In the genomic region with DNA sequence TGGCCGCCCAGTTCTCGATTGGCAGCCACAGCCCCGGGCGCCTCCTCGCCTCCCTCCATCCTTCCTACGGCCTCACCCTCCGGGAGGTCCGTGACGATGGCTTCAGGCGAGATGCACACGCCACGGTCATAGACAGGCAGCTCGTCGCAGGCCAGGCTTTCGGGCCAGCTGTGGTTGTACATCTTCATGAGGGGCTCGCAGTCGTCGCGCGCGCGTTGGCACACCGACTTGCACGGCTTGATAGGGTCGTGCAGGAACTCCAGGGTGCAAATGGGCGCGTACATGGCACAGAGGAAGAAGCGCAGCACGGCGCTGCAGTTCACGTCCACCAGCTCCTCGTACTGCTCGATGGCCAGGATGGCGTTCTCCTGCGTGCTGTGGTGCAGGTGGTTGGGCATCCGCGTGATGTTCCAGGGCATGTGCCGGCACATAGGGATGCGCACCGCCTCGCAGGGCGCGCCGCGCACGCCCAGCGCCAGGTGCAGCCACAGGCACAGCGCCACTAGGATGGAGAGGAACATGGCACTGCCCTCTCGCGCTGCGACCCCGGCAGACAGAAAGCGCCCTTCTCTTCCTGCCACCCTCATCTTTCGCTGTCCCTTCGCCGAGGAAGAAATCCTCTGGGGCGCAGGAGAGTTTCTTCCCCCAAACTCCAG, we compare ENCODE assay signal across 8 cellular contexts. TPM values are rescaled to one million over a fixed set of nuclear protein-coding genes. Genes with fewer than 3 reads are reported as not detected.
DNase-seq lines count a peak whose midpoint lies in the region; ATAC-seq, FAIRE-seq and TF ChIP-seq lines count a peak whose summit lies in the region.

No MANE protein-coding gene starts in this region.

- DNase-seq in stimulated activated naive CD8-positive, alpha-beta T cell treated with anti-CD3 and anti-CD28 coated beads, Interleukin-15, Interleukin-2, amounts not matched to agents 100 U/mL and 50 U/mL, for 24 hours: no peak
- DNase-seq in body of pancreas: peak; percentile 21 to 53 (median 33)
- DNase-seq in lung (ENCODE audit: low spot score): no peak
- DNase-seq in urothelium cell line (ENCODE audit: low spot score): peak; percentile 36
- DNase-seq in AML-193 (lab: John Stamatoyannopoulos, UW): no peak
- DNase-seq in NCI-H446 treated with DMSO at 0.1 percent for 48 hours (lab: John Stamatoyannopoulos, UW): no peak

- H3K4me1 ChIP-seq in body of pancreas: peaks cover 26% of the 10 kb centered on the region
- H3K4me1 ChIP-seq in lung (ENCODE audit: control insufficient read depth in 2 of 2, insufficient read depth in 2 of 2, low read length in 2 of 2): peaks cover 0 to 8% of the 10 kb centered on the region in 2 donors

- H3K9me3 Mint-ChIP-seq in stimulated activated naive CD8-positive, alpha-beta T cell treated with anti-CD3 and anti-CD28 coated beads, Interleukin-15, Interleukin-2, amounts not matched to agents 100 ng/mL and 50 ng/mL, for 24 hours: no peaks in the 10 kb centered on the region

- FAIRE-seq in urothelium cell line (lab: Jason Lieb, UNC): peak; percentile 95

- H3K4me3 Mint-ChIP-seq in stimulated activated naive CD8-positive, alpha-beta T cell treated with anti-CD3 and anti-CD28 coated beads, Interleukin-15, Interleukin-2, amounts not matched to agents 100 ng/mL and 50 ng/mL, for 24 hours: peak overlapping the region; percentile 68

- peaks cover 75% of the 10 kb centered on the region for H3K27me3 Mint-ChIP-seq in stimulated activated naive CD8-positive, alpha-beta T cell treated with anti-CD3 and anti-CD28 coated beads, Interleukin-15, Interleukin-2, amounts not matched to agents 100 ng/mL and 50 ng/mL, for 24 hours

- peak in 1 of 3 donors; percentile 30 for TF ChIP-seq POLR2A in body of pancreas (IDR thresholded peaks at IDR 0.05)

- WGBS in body of pancreas, 2 donors: 6 to 13% methylated on average over 11 to 57 of the region's 57 CpGs
- WGBS in lung, 2 donors: 4 to 5% methylated on average over 53 to 57 of the region's 57 CpGs

- no peak for ATAC-seq in stimulated activated naive CD8-positive, alpha-beta T cell treated with anti-CD3 and anti-CD28 coated beads, Interleukin-15, Interleukin-2, amounts not matched to agents 100 U/mL and 50 U/mL, for 24 hours
- ATAC-seq in body of pancreas (peak; percentile 7), lung (ENCODE audit: insufficient read depth, low FRiP score) (peak; percentile 11), HG03520 (IDR thresholded peaks at IDR 0.05; ENCODE audit: unreplicated experiment) (no peak)

- H3K36me3 ChIP-seq in body of pancreas (replicated peaks in 1 of 2; ENCODE audit: insufficient read depth in 1 of 2, low read depth in 2 of 2) (no peaks in the 10 kb centered on the region), lung (ENCODE audit: control insufficient read depth in 2 of 2, insufficient read depth in 2 of 2, low read length in 2 of 2) (no peaks in the 10 kb centered on the region)

- no peak overlapping the region for H3K27ac Mint-ChIP-seq in stimulated activated naive CD8-positive, alpha-beta T cell treated with anti-CD3 and anti-CD28 coated beads, Interleukin-15, Interleukin-2, amounts not matched to agents 100 ng/mL and 50 ng/mL, for 24 hours

- H3K9me3 ChIP-seq in body of pancreas (no peaks in the 10 kb centered on the region), lung (ENCODE audit: control insufficient read depth in 2 of 2, insufficient read depth in 1 of 2, low read length in 1 of 2) (peaks cover 0 to 2% of the 10 kb centered on the region in 2 donors)

- peaks cover 19% of the 10 kb centered on the region for H3K4me1 Mint-ChIP-seq in stimulated activated naive CD8-positive, alpha-beta T cell treated with anti-CD3 and anti-CD28 coated beads, Interleukin-15, Interleukin-2, amounts not matched to agents 100 ng/mL and 50 ng/mL, for 24 hours (ENCODE audit: low read depth)

- H3K36me3 Mint-ChIP-seq in stimulated activated naive CD8-positive, alpha-beta T cell treated with anti-CD3 and anti-CD28 coated beads, Interleukin-15, Interleukin-2, amounts not matched to agents 100 ng/mL and 50 ng/mL, for 24 hours (ENCODE audit: low read depth): no peaks in the 10 kb centered on the region

- H3K27ac ChIP-seq in body of pancreas: peak overlapping the region in 3 of 4 donors; percentile 27 to 64 (median 36)
- peak overlapping the region in 1 of 2 donors; percentile 52 for H3K27ac ChIP-seq in lung (ENCODE audit: low read depth in 1 of 2, low read length in 1 of 2)

- TF ChIP-seq CTCF in body of pancreas (IDR thresholded peaks at IDR 0.05) (peak in 1 of 7 experiments; percentile 3), lung (IDR thresholded peaks at IDR 0.05; ENCODE audit: control extremely low read depth, extremely low read depth) (no peak)

- H3K4me3 ChIP-seq in body of pancreas (peak overlapping the region in 1 of 2 donors; percentile 38), lung (peak overlapping the region; percentile 29)

- H3K27me3 ChIP-seq in body of pancreas (peaks cover 0 to 3% of the 10 kb centered on the region in 2 donors), lung (ENCODE audit: control insufficient read depth, insufficient read depth) (no peaks in the 10 kb centered on the region)

- intact Hi-C loops in body of pancreas (cut with DNase I): no loop called here

RNA-seq across cellular contexts. Expression of gene SFRP4, which starts 0.5 kb away (rescaled TPM):
- total RNA-seq in body of pancreas (1 to 10 TPM; 5.3 to 9.1 TPM), lung (1 to 10 TPM; 2.5 to 5.3 TPM)
- 1 to 10 TPM; 3.2 to 3.5 TPM for polyA plus RNA-seq in lung

RNA-seq across cellular contexts. Expression of gene EPDR1, which starts 4.3 kb away (rescaled TPM):
- 10 to 100 TPM; 17.6 to 24.7 TPM for total RNA-seq in body of pancreas
- total RNA-seq in lung: 10 to 100 TPM; 65.2 to 93.2 TPM
- 10 to 100 TPM; 22.5 to 33.0 TPM for polyA plus RNA-seq in lung

Comparison
In these comparisons a context has a peak if more than half of its experiments do, and no peak if none do; other contexts are left out.
1. ATAC-seq: peak in body of pancreas (single experiment) and lung (single experiment); none in stimulated activated naive CD8-positive, alpha-beta T cell treated with anti-CD3 and anti-CD28 coated beads, Interleukin-15, Interleukin-2, amounts not matched to agents 100 U/mL and 50 U/mL, for 24 hours (single experiment) and HG03520 (single experiment).
2. DNase-seq: peak in body of pancreas (4 of 4) and urothelium cell line (single experiment); none in stimulated activated naive CD8-positive, alpha-beta T cell treated with anti-CD3 and anti-CD28 coated beads, Interleukin-15, Interleukin-2, amounts not matched to agents 100 U/mL and 50 U/mL, for 24 hours (single experiment), lung (single experiment), AML-193 (0 of 2) and NCI-H446 treated with DMSO at 0.1 percent for 48 hours (single experiment).